ENCODE assay signal across 8 cellular contexts in the genomic region with DNA sequence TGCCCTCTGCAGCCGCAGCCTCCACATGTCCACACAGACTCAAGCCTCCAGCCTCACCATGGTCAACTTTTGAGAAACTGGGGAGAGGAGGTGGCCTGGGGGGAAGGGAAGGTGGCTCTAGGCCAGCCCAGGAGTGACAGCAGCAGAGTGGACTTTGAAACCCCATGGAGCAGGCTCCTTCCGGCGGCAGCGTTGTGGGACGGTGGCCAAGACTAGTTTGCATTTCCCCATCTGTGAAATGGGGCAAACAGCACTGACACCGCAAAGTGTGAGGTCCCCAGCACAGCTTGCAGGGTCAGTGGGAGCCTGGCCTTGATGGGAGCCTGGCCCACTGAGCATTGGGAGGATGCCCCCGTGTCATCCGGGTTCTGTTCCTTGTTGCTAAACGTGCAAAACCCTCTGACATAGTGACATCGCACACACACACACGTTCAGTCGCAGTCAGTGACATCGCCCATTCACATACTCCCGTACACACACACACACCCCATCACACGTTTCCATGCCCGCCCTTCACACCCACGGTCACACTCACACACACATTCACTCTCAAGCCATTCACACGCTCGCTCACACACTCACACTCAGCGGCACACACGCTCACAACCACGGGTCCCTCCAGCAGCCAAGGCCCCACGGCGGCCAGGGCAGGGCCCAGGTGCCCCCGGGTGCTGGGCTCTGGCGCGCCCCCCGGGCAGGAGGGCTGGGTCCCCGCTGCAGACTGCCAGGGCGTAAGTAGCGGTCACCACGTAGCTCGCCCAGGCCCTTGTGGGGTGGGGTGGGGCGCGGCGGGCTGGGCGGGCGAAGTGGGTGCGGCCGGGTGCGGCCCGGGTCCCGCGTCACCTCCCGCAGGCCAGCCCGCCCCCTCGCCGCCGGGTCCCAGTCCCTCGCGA. TPM values are rescaled to one million over a fixed set of nuclear protein-coding genes. Genes with fewer than 3 reads are reported as not detected.
A peak's percentile ranks its signal among the peaks of the same experiment; 100 is the strongest.
DNase-seq lines count a peak whose midpoint lies in the region; ATAC-seq and TF ChIP-seq lines count a peak whose summit lies in the region.

No MANE protein-coding gene starts in this region.

- H3K4me3 ChIP-seq in SJCRH30 (peak overlapping the region; percentile 86), spleen (peak overlapping the region; percentile 72 to 88 (median 82))

- no peaks in the 10 kb centered on the region for H3K27me3 ChIP-seq in SJCRH30
- no peaks in the 10 kb centered on the region for H3K27me3 ChIP-seq in spleen (replicated peaks in 1 of 7)

- H3K4me1 Mint-ChIP-seq in MCF 10A (ENCODE audit: insufficient read depth, unreplicated experiment) = peaks cover 29% of the 10 kb centered on the region

- DNase-seq in activated T-cell treated with anti-CD3 and anti-CD28 coated beads for 1 hour (ENCODE audit: low read depth) (peak; percentile 7), SJCRH30 (peak; percentile 53), MCF 10A (ENCODE audit: unreplicated experiment) (peak; percentile 54), iris pigment epithelial cell (ENCODE audit: low read depth) (peak; percentile 43), spleen (peak; percentile 84), mesenteric fat pad (ENCODE audit: low spot score) (no peak)
- DNase-seq in activated T-cell treated with anti-CD3 and anti-CD28 coated beads, Interleukin-2, amount 50 U/mL, for 1 hour = no peak

- H3K9me3 ChIP-seq in SJCRH30 (replicated peaks) (no peaks in the 10 kb centered on the region), spleen (no peaks in the 10 kb centered on the region)

- TF ChIP-seq POLR2A in spleen (IDR thresholded peaks at IDR 0.05) = no peak

- WGBS in spleen, 5 donors = 2 to 7% (median 3%) methylated on average over 20 to 51 of the region's 51 CpGs

- H3K4me3 Mint-ChIP-seq in MCF 10A (ENCODE audit: unreplicated experiment) = peak overlapping the region; percentile 100

- ATAC-seq in HG03064 (IDR thresholded peaks at IDR 0.05; ENCODE audit: low read depth, unreplicated experiment) = peak; percentile 36

- intact Hi-C loops in MCF 10A (cut with micrococcal nuclease) = loop anchor here (2.0 kb wide), 1 partner anchor 28 kb away; no protein-coding TSS in a partner anchor
- intact Hi-C loops in spleen (cut with DNase I; ENCODE audit: low total_unique reads) = no loop called here

- H3K4me1 ChIP-seq in SJCRH30 (peaks cover 34% of the 10 kb centered on the region), spleen (peaks cover 44 to 59% (median 54%) of the 10 kb centered on the region in 6 donors)

- peaks cover 6% of the 10 kb centered on the region for H3K36me3 Mint-ChIP-seq in MCF 10A (ENCODE audit: insufficient read depth, unreplicated experiment)

- peak overlapping the region; percentile 30 for H3K27ac ChIP-seq in SJCRH30
- peak overlapping the region; percentile 82 to 96 (median 92) for H3K27ac ChIP-seq in spleen

- H3K27me3 Mint-ChIP-seq in MCF 10A (ENCODE audit: insufficient read depth, unreplicated experiment) = no peaks in the 10 kb centered on the region

- H3K27ac Mint-ChIP-seq in MCF 10A (ENCODE audit: low read depth, unreplicated experiment) = peak overlapping the region; percentile 93

- CTCF ChIA-PET in MCF 10A (lab: Yijun Ruan, JAX) = interaction anchor here (0.8 to 1.5 kb wide), 4 partner anchors 11 to 28 kb away, joined by 3 to 4 read pairs (median 4); no protein-coding TSS in a partner anchor

- H3K36me3 ChIP-seq in SJCRH30 = no peaks in the 10 kb centered on the region
- peaks cover 0 to 13% (median 0%) of the 10 kb centered on the region in 6 donors for H3K36me3 ChIP-seq in spleen

- no peaks in the 10 kb centered on the region for H3K9me3 Mint-ChIP-seq in MCF 10A (ENCODE audit: unreplicated experiment)

- no peak for TF ChIP-seq CTCF in MCF 10A (IDR thresholded peaks at IDR 0.05; ENCODE audit: unreplicated experiment)
- TF ChIP-seq CTCF in spleen (IDR thresholded peaks at IDR 0.05 in 8 of 11, conservative IDR thresholded peaks at IDR 0.05 in 3 of 11) = no peak

- POLR2A ChIA-PET in MCF 10A (lab: Yijun Ruan, JAX) = interaction anchor here (0.7 to 4.6 kb wide), 14 partner anchors 10 to 366 kb away, joined by 3 to 56 read pairs (median 4); partner anchors contain the start of genes PACSIN2 and POLDIP3

- BruUV-seq in MCF 10A (replicated peaks; lab: Mats Ljungman, UMichigan) = TSS peak; percentile 74

RNA-seq across cellular contexts. Expression of gene CYB5R3, which starts 0.6 kb away (rescaled TPM):
- 71.1 and 73.9 TPM in 2 replicates for total RNA-seq in SJCRH30 (2014; rRNA removed; shearing (Covaris generic))
- total RNA-seq in MCF 10A (2022) = 104 and 114 TPM in 2 replicates
- total RNA-seq in spleen = 100 to 1,000 TPM in 4 of 7 donors, 10 to 100 TPM in 3; 61.7 to 134 (median 101) TPM
- 10 to 100 TPM; 37.3 to 79.7 (median 66.7) TPM for polyA plus RNA-seq in spleen
- total RNA-seq in mesenteric fat pad = 490 TPM

RNA-seq across cellular contexts. Expression of gene ATP5MGL, which starts 8.2 kb away (rescaled TPM):
- total RNA-seq in SJCRH30 (2014; rRNA removed; shearing (Covaris generic)) = 0.51 and 1.2 TPM in 2 replicates
- total RNA-seq in MCF 10A (2022) (0.83 and 1.1 TPM in 2 replicates), spleen (1 to 10 TPM in 4 of 7 donors, under 1 TPM in 1, not detected in 2; 0.63 to 1.7 (median 1.1) TPM), mesenteric fat pad (3.2 TPM)
- polyA plus RNA-seq in spleen = not detected

RNA-seq across cellular contexts. Expression of gene POLDIP3, which starts 33.9 kb away (rescaled TPM):
- 74.8 and 75.8 TPM in 2 replicates for total RNA-seq in SJCRH30 (2014; rRNA removed; shearing (Covaris generic))
- total RNA-seq in MCF 10A (2022) (49.7 and 51.3 TPM in 2 replicates), spleen (10 to 100 TPM; 37.0 to 64.7 (median 59.2) TPM), mesenteric fat pad (38.2 TPM)
- 10 to 100 TPM; 17.5 to 29.4 (median 23.3) TPM for polyA plus RNA-seq in spleen

Comparison
In these comparisons a context has a peak if more than half of its experiments do, and no peak if none do; other contexts are left out.
1. DNase-seq: peak in activated T-cell treated with anti-CD3 and anti-CD28 coated beads for 1 hour (single experiment), SJCRH30 (2 of 2), MCF 10A (single experiment), iris pigment epithelial cell (single experiment) and spleen (single experiment); none in activated T-cell treated with anti-CD3 and anti-CD28 coated beads, Interleukin-2, amount 50 U/mL, for 1 hour (single experiment) and mesenteric fat pad (single experiment).